Comparison of ENCODE assay signal across 8 cellular contexts in genomic region chrX:19886375-19886774, GRCh38. TPM values are rescaled to one million over a fixed set of nuclear protein-coding genes. Genes with fewer than 3 reads are reported as not detected.
DNase-seq lines count a peak whose midpoint lies in the region; ATAC-seq and TF ChIP-seq lines count a peak whose summit lies in the region.

No MANE protein-coding gene starts in this region.

- H3K9ac ChIP-seq in mesendoderm (ENCODE audit: low read length) = no peak overlapping the region

- no peak overlapping the region for H2AK5ac ChIP-seq in mesendoderm (ENCODE audit: low read length)

- ATAC-seq in HG03565 (IDR thresholded peaks at IDR 0.05; ENCODE audit: unreplicated experiment) = no peak

- no peaks in the 10 kb centered on the region for H3K79me2 ChIP-seq in mesendoderm (ENCODE audit: control insufficient read depth, insufficient read depth, low read length)

- intact Hi-C loops in ascending aorta (cut with DNase I) = loop anchor here (5.0 to 10.0 kb wide), 4 partner anchors 106 to 512 kb away; partner anchors contain the start of gene BCLAF3
- intact Hi-C loops in lower leg skin (cut with DNase I; ENCODE audit: low total_unique reads) = loop anchor here (10.0 kb wide), 1 partner anchor 342 kb away; no protein-coding TSS in a partner anchor

- H3K36me3 ChIP-seq in ascending aorta (no peaks in the 10 kb centered on the region), tibial nerve (no peaks in the 10 kb centered on the region), mesendoderm (ENCODE audit: control insufficient read depth, insufficient read depth, low read length) (no peaks in the 10 kb centered on the region)

- no peaks in the 10 kb centered on the region for H3K27me3 ChIP-seq in ascending aorta
- H3K27me3 ChIP-seq in tibial nerve = no peaks in the 10 kb centered on the region
- H3K27me3 ChIP-seq in mesendoderm (ENCODE audit: insufficient read depth, low read length, poor library complexity) = no peaks in the 10 kb centered on the region

- no peak for TF ChIP-seq EP300 in tibial nerve (IDR thresholded peaks at IDR 0.05)

- H3K56ac ChIP-seq in mesendoderm (ENCODE audit: low read length) = no peak overlapping the region

- H3K4me2 ChIP-seq in mesendoderm (ENCODE audit: low read length) = no peak overlapping the region

- H3K4me1 ChIP-seq in ascending aorta = no peaks in the 10 kb centered on the region
- peaks cover 0 to 11% (median 0%) of the 10 kb centered on the region in 4 donors for H3K4me1 ChIP-seq in tibial nerve
- H3K4me1 ChIP-seq in mesendoderm (ENCODE audit: control insufficient read depth, low read depth, low read length) = no peaks in the 10 kb centered on the region

- H3K23ac ChIP-seq in mesendoderm (ENCODE audit: low read length) = no peak overlapping the region

- TF ChIP-seq POLR2A in lower leg skin (IDR thresholded peaks at IDR 0.05) (no peak), tibial nerve (IDR thresholded peaks at IDR 0.05) (no peak)

- H2BK5ac ChIP-seq in mesendoderm (ENCODE audit: low read length) = no peak overlapping the region

- H2BK15ac ChIP-seq in mesendoderm (replicated peaks; ENCODE audit: low read depth) = no peak overlapping the region

- H3K9me3 ChIP-seq in ascending aorta (no peaks in the 10 kb centered on the region), tibial nerve (no peaks in the 10 kb centered on the region)

- no peak overlapping the region for H3K18ac ChIP-seq in mesendoderm (ENCODE audit: low read length)

- no peak overlapping the region for H3K4ac ChIP-seq in mesendoderm (ENCODE audit: low read depth, low read length)

- no peaks in the 10 kb centered on the region for H3K79me1 ChIP-seq in mesendoderm (ENCODE audit: low read length)

- H3K27ac ChIP-seq in ascending aorta (no peak overlapping the region), tibial nerve (peak overlapping the region in 2 of 4 donors; percentile 82 to 87), mesendoderm (ENCODE audit: low read depth, low read length) (no peak overlapping the region)

- H4K8ac ChIP-seq in mesendoderm (ENCODE audit: low read depth, low read length) = no peak overlapping the region

- no peak overlapping the region for H4K5ac ChIP-seq in mesendoderm (ENCODE audit: low read length)

- H2BK120ac ChIP-seq in mesendoderm (ENCODE audit: low read depth, low read length) = no peak overlapping the region

- DNase-seq in activated effector memory CD4-positive, alpha-beta T cell treated with anti-CD3 and anti-CD28 coated beads, Interleukin-2, amount 50 U/mL, for 16 hours = peak; percentile 62
- DNase-seq in activated effector memory CD4-positive, alpha-beta T cell treated with Interleukin-2 at 50 U/mL for 16 hours = no peak
- DNase-seq in ascending aorta (ENCODE audit: low spot score in 2 of 2) (no peak), lower leg skin (ENCODE audit: low spot score in 2 of 2) (no peak), tibial nerve (ENCODE audit: low spot score in 2 of 2) (no peak), mesendoderm (no peak), iPS-NIHi7 (ENCODE audit: extremely low spot score) (no peak)

- H3K4me3 ChIP-seq in ascending aorta (peak overlapping the region; percentile 59 to 92), lower leg skin (ENCODE audit: low read depth, poor library complexity, severe bottlenecking) (peak overlapping the region; percentile 48), tibial nerve (peak overlapping the region; percentile 46 to 88 (median 62)), mesendoderm (ENCODE audit: low read length) (no peak overlapping the region)

- 23 to 32% methylated on average over 5 to 12 of the region's 12 CpGs for WGBS in lower leg skin, 2 donors
- WGBS in tibial nerve, 2 donors = 5 to 34% methylated on average over 8 to 11 of the region's 12 CpGs
- WGBS in mesendoderm (ENCODE audit: extremely low coverage, insufficient coverage, low lambda C conversion rate) = no CpG with 5 or more reads among the region's 12 CpGs

- TF ChIP-seq CTCF in ascending aorta (IDR thresholded peaks at IDR 0.05) (no peak), lower leg skin (IDR thresholded peaks at IDR 0.05) (no peak), tibial nerve (IDR thresholded peaks at IDR 0.05) (no peak)

RNA-seq across cellular contexts. Expression of gene SH3KBP1, which starts 1.0 kb away (rescaled TPM):
- total RNA-seq in ascending aorta (27.4 TPM), lower leg skin (10 to 100 TPM; 10.7 to 21.5 (median 15.5) TPM), tibial nerve (10 to 100 TPM; 17.3 to 24.5 (median 20.9) TPM)
- 10.9 TPM for polyA plus RNA-seq in mesendoderm (2013, experiment 1 of 2)
- 12.4 TPM for polyA plus RNA-seq in mesendoderm (2013, experiment 2 of 2)
